In genomic region chr7:122397381-122397780, GRCh38 we compare ENCODE assay signal across 30 cellular contexts.
"Had no signal": no experiment of that assay in that cellular context is flagged by ENCODE, and none has a peak within 500 bp of the region (broad histone marks: within the 10 kb centered on the region; RNA-seq: fewer than 3 reads in every experiment).

No MANE protein-coding gene starts in this region.

- H3K9me3 ChIP-seq: gastroesophageal sphincter, mucosa of descending colon, neutrophil, uterus had no signal

- H3K36me3 ChIP-seq: brain microvascular endothelial cell, neutrophil, uterus, WERI-Rb-1 had no signal

- H3K4me1 ChIP-seq: gastroesophageal sphincter, uterus had no signal

- H3K4me3 ChIP-seq: gastroesophageal sphincter, mucosa of descending colon, skin epidermis, uterus had no signal

- H3K27me3 ChIP-seq: brain microvascular endothelial cell, gastroesophageal sphincter, neutrophil, uterus had no signal

- ATAC-seq: activated CD4-positive, CD25-positive, alpha-beta regulatory T cell treated with anti-CD3 and anti-CD28 coated beads, Interleukin-2, amount 50 U/mL, for 24 hours; gastroesophageal sphincter; left cardiac atrium; left ventricle myocardium superior; mucosa of descending colon; natural killer cell treated with Interleukin-12 subunit alpha and Interleukin-12 subunit beta and Interleukin-15 and Interleukin-18, amount 100 ng/mL, for 72 hours; sciatic nerve; stimulated activated memory B cell treated with anti-CD40 and anti-IgM and Interleukin-4, amounts not matched to agents 10 μg/mL and 1 μg/mL and 100 μg/mL, for 72 hours; stimulated activated naive CD8-positive, alpha-beta T cell treated with anti-CD3 and anti-CD28 coated beads, Interleukin-15, amount 100 ng/mL, for 72 hours had no signal

- DNase-seq: activated CD4-positive, alpha-beta T cell treated with anti-CD3 and anti-CD28 coated beads for 48 hours; activated CD4-positive, alpha-beta T cell treated with anti-CD3 and anti-CD28 coated beads, Interleukin-2, amount 50 U/mL, for 48 hours; activated CD8-positive, alpha-beta memory T cell treated with anti-CD3 and anti-CD28 coated beads for 24 hours; activated gamma-delta T cell; activated naive CD4-positive, alpha-beta T cell treated with anti-CD3 and anti-CD28 coated beads, Interleukin-2, amount 10 ng/mL, durations not matched to agents 7 days and 5 days; activated naive CD8-positive, alpha-beta T cell treated with anti-CD3 and anti-CD28 coated beads, Interleukin-2, amount 10 ng/mL, durations not matched to agents 7 days and 5 days; activated T-cell treated with anti-CD3 and anti-CD28 coated beads, Interleukin-2, amount 50 U/mL, for 24 hours; brain microvascular endothelial cell; caudate nucleus; head of caudate nucleus; hippocampal formation; left cardiac atrium; left ventricle myocardium superior; mucosa of descending colon; stimulated activated CD4-positive, alpha-beta T cell treated with anti-CD3 and anti-CD28 coated beads, Interleukin-4, amount 100 ng/mL, for 24 hours; stimulated activated naive CD8-positive, alpha-beta T cell treated with anti-CD3 and anti-CD28 coated beads, Interleukin-15, amount 100 ng/mL, for 72 hours; substantia nigra; uterus; WERI-Rb-1 had no signal

- H3K27ac ChIP-seq: brain microvascular endothelial cell, gastroesophageal sphincter, neutrophil, skin epidermis, uterus, WERI-Rb-1 had no signal

- FAIRE-seq: astrocyte, endothelial cell of umbilical vein, keratinocyte, TTC549 had no signal
